24 cellular contexts compared by ENCODE assay signal in the genomic region with DNA sequence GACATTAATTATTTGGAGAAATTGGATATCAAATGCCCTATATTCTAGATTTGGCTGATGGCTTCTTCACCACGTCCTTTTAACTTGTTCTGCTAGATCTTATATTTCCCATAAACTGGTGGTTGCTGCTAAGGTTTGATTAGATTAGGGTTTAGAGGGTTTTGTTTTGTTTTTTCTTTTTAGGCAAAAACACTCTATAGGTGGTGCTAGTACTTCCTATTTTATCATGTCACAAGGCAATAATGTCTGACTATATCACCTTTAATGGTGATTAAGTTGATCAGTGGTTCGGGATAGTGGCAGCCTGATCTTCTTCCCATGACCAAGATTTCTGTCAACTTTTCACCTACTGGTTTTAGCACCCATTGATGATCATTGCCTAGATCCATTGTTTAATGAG.
DNase-seq lines count a peak whose midpoint lies in the region; ATAC-seq, FAIRE-seq and TF ChIP-seq lines count a peak whose summit lies in the region.
"Had no signal": no experiment of that assay in that cellular context is flagged by ENCODE, and none has a peak within 500 bp of the region (broad histone marks: within the 10 kb centered on the region; RNA-seq: fewer than 3 reads in every experiment).

No MANE protein-coding gene starts in this region.

- 3% methylated on average over 2 of the region's 2 CpGs for WGBS in K562 (ENCODE audit: insufficient coverage, low coverage, missing lambda C conversion rate)

- H2AFZ ChIP-seq in OCI-LY7 (ENCODE audit: low read length) (peak overlapping the region; percentile 53; the same call in 1 of the 2 replicates), K562 (ENCODE audit: low read depth, low read length) (peak overlapping the region; percentile 47; the same call in 1 of the 2 replicates)

- H3K36me3 ChIP-seq in OCI-LY7 (ENCODE audit: insufficient read depth, low read length): no peaks in the 10 kb centered on the region
- no peaks in the 10 kb centered on the region for H3K36me3 ChIP-seq in K562 (ENCODE audit: control insufficient read depth, insufficient read depth, low read length)
- H3K36me3 ChIP-seq: heart left ventricle, lower lobe of right lung had no signal

- peaks cover 36% of the 10 kb centered on the region for H3K4me1 Mint-ChIP-seq in activated T-cell treated with anti-CD3 and anti-CD28 coated beads, Interleukin-2, amount 50 U/mL, for 24 hours (ENCODE audit: low read depth)
- peaks cover 50% of the 10 kb centered on the region for H3K4me1 Mint-ChIP-seq in type B pancreatic cell (ENCODE audit: unreplicated experiment)

- no peaks in the 10 kb centered on the region for H3K9me3 Mint-ChIP-seq in activated T-cell treated with anti-CD3 and anti-CD28 coated beads, Interleukin-2, amount 50 U/mL, for 24 hours
- H3K9me3 Mint-ChIP-seq in type B pancreatic cell: no peaks in the 10 kb centered on the region
- H3K9me3 Mint-ChIP-seq: naive thymus-derived CD8-positive, alpha-beta T cell; T-helper 2 cell treated with Interferon-gamma antibody and Interleukin-4, amounts not matched to agents 5 μg/mL and 100 μg/mL, for 36 hours had no signal

- intact Hi-C loops in OCI-LY7 (cut with micrococcal nuclease; ENCODE audit: unreplicated experiment) (no loop called here), K562 (cut with micrococcal nuclease) (no loop called here)

- H3K27me3 ChIP-seq in K562 (ENCODE audit: control insufficient read depth in 2 of 2, insufficient read depth in 2 of 2, low read length in 2 of 2): no peaks in the 10 kb centered on the region
- H3K27me3 ChIP-seq: heart left ventricle had no signal

- CTCF ChIA-PET in OCI-LY7 (lab: Charles Lee; ENCODE audit: unreplicated experiment) (no interaction called here), K562 (lab: Yijun Ruan, JAX; ENCODE audit: low intra/inter-chr PET ratio) (no interaction called here)

- in situ Hi-C loops in K562 (cut with MboI): no loop called here

- H3K4me2 ChIP-seq in OCI-LY7 (ENCODE audit: low read length) (peak overlapping the region; percentile 47), K562 (ENCODE audit: insufficient read depth, low read length) (0 out of 2 replicates have a peak overlapping the region, but pooled peaks have one; percentile 19)
- H3K4me2 ChIP-seq: smooth muscle cell had no signal

- no peak for TF ChIP-seq POLR2A in K562 (conservative IDR thresholded peaks at IDR 0.05)

- peak; percentile 74 for TF ChIP-seq CTCF in OCI-LY7 (conservative IDR thresholded peaks at IDR 0.05; ENCODE audit: low read length)
- peak in 1 of 3 experiments; percentile 35; a peak in 2 of 6 replicates for TF ChIP-seq CTCF in K562 (IDR thresholded peaks at IDR 0.05 in 2 of 3, conservative IDR thresholded peaks at IDR 0.05 in 1 of 3; ENCODE audit: insufficient read depth in 2 of 3, low read depth in 1 of 3, low read length in 3 of 3)
- no peak for TF ChIP-seq CTCF in type B pancreatic cell (conservative IDR thresholded peaks at IDR 0.05)

- H3K9me2 ChIP-seq in OCI-LY7 (ENCODE audit: insufficient read depth, low read length): no peaks in the 10 kb centered on the region

- peak overlapping the region; percentile 29 for H3K4me3 ChIP-seq in OCI-LY7 (ENCODE audit: low read depth, low read length, poor library complexity, severe bottlenecking)
- H3K4me3 ChIP-seq in K562: no peak overlapping the region
- H3K4me3 ChIP-seq: heart left ventricle, lower lobe of right lung, smooth muscle cell had no signal

- peak; percentile 12 to 29; a peak in 2 of 4 replicates for TF ChIP-seq RAD21 in K562 (CRISPR knock-in tag; conservative IDR thresholded peaks at IDR 0.05 in 1 of 2, IDR thresholded peaks at IDR 0.05 in 1 of 2)

- TF ChIP-seq EP300 in K562 (IDR thresholded peaks at IDR 0.05; ENCODE audit: low read length): no peak

- FAIRE-seq in K562 (lab: Jason Lieb, UNC): no peak
- FAIRE-seq: H54, islet of Langerhans had no signal

- BruUV-seq in OCI-LY7 (replicated peaks; lab: Mats Ljungman, UMichigan): no TSS peak
- no TSS peak for BruUV-seq in K562 (replicated peaks; lab: Mats Ljungman, UMichigan)

- H4K20me1 ChIP-seq in OCI-LY7 (ENCODE audit: insufficient read depth, low read length) (no peaks in the 10 kb centered on the region), K562 (replicated peaks; ENCODE audit: control insufficient read depth, insufficient read depth, low read length) (no peaks in the 10 kb centered on the region)

- H3K27ac Mint-ChIP-seq in activated T-cell treated with anti-CD3 and anti-CD28 coated beads, Interleukin-2, amount 50 U/mL, for 24 hours: peak overlapping the region; percentile 61
- H3K27ac Mint-ChIP-seq in type B pancreatic cell: peak overlapping the region; percentile 38
- H3K27ac Mint-ChIP-seq: activated CD8-positive, alpha-beta memory T cell treated with anti-CD3 and anti-CD28 coated beads, Interleukin-2, amount 10 ng/mL, durations not matched to agents 7 days and 5 days; T-helper 2 cell treated with Interferon-gamma antibody and Interleukin-4, amounts not matched to agents 5 μg/mL and 100 μg/mL, for 36 hours had no signal

- H3K79me2 ChIP-seq in OCI-LY7 (ENCODE audit: insufficient read depth, low read depth, low read length): peaks cover 7% of the 10 kb centered on the region; the same call in 1 of the 2 replicates
- H3K79me2 ChIP-seq in K562 (ENCODE audit: control insufficient read depth, insufficient read depth, low read length): no peaks in the 10 kb centered on the region

- peak; percentile 39; the same call in 1 of the 3 replicates for ATAC-seq in K562
- ATAC-seq: activated CD8-positive, alpha-beta memory T cell treated with anti-CD3 and anti-CD28 coated beads, Interleukin-2, amount 10 ng/mL, durations not matched to agents 7 days and 5 days; heart left ventricle; lower lobe of right lung had no signal

- DNase-seq in activated T-cell treated with anti-CD3 and anti-CD28 coated beads, Interleukin-2, amount 50 U/mL, for 24 hours: no peak
- no peak for DNase-seq in activated T-cell treated with anti-CD3 and anti-CD28 coated beads, Interleukin-2, amount 50 U/mL, for 48 hours
- DNase-seq in OCI-LY7 (ENCODE audit: low spot score) (no peak), K562 (ENCODE audit: extremely low read depth in 1 of 4, low spot score in 3 of 4) (no peak), type B pancreatic cell (ENCODE audit: extremely low spot score, unreplicated experiment) (no peak), SK-N-DZ (ENCODE audit: low spot score) (no peak), COLO829 (ENCODE audit: low spot score) (no peak)
- DNase-seq in NK-92 treated with Interleukin-12 subunit alpha and Interleukin-12 subunit beta, amount 100 ng/mL, for 24 hours (lab: John Stamatoyannopoulos, UW): no peak
- DNase-seq: 8988T; activated CD4-positive, alpha-beta T cell treated with anti-CD3 and anti-CD28 coated beads for 1 hour; activated CD8-positive, alpha-beta memory T cell treated with anti-CD3 and anti-CD28 coated beads, Interleukin-2, amount 10 ng/mL, durations not matched to agents 7 days and 5 days; activated effector memory CD4-positive, alpha-beta T cell treated with anti-CD3 and anti-CD28 coated beads, Interleukin-2, amount 50 U/mL, for 16 hours; aorta; cerebellar nuclear complex; heart left ventricle; lower lobe of right lung; naive thymus-derived CD8-positive, alpha-beta T cell; NCI-H187 treated with DMSO at 0.1 percent for 48 hours; posterior cingulate gyrus; stimulated activated CD4-positive, alpha-beta T cell treated with anti-CD3 and anti-CD28 coated beads, Interleukin-4, amount 100 ng/mL, for 4 hours had no signal

- H3K9me1 ChIP-seq in K562 (ENCODE audit: control insufficient read depth, insufficient read depth, low read length): no peaks in the 10 kb centered on the region

- POLR2A ChIA-PET in OCI-LY7 (lab: Charles Lee) (interaction anchor here (0.6 to 2.8 kb wide), 9 partner anchors 10 to 524 kb away, joined by 3 to 20 read pairs (median 4); no protein-coding TSS in a partner anchor), K562 (lab: Yijun Ruan, JAX) (no interaction called here)

- H3K36me3 Mint-ChIP-seq in activated T-cell treated with anti-CD3 and anti-CD28 coated beads, Interleukin-2, amount 50 U/mL, for 24 hours (ENCODE audit: low read depth): no peaks in the 10 kb centered on the region
- no peaks in the 10 kb centered on the region for H3K36me3 Mint-ChIP-seq in type B pancreatic cell
- H3K36me3 Mint-ChIP-seq: naive thymus-derived CD8-positive, alpha-beta T cell had no signal

- no peak overlapping the region for H3K9ac ChIP-seq in K562 (ENCODE audit: insufficient read depth in 1 of 2, low read depth in 2 of 2, low read length in 2 of 2)

- no peaks in the 10 kb centered on the region for H3K27me3 Mint-ChIP-seq in activated T-cell treated with anti-CD3 and anti-CD28 coated beads, Interleukin-2, amount 50 U/mL, for 24 hours
- no peaks in the 10 kb centered on the region for H3K27me3 Mint-ChIP-seq in type B pancreatic cell
- H3K27me3 Mint-ChIP-seq: activated CD8-positive, alpha-beta memory T cell treated with anti-CD3 and anti-CD28 coated beads, Interleukin-2, amount 10 ng/mL, durations not matched to agents 7 days and 5 days; naive thymus-derived CD8-positive, alpha-beta T cell had no signal

- H3K27ac ChIP-seq in OCI-LY7 (ENCODE audit: low read depth, low read length, poor library complexity, severe bottlenecking): peak overlapping the region; percentile 92
- H3K27ac ChIP-seq in K562 (ENCODE audit: extremely low read depth, low read depth, low read length): no peak overlapping the region; the same call in 2 of the 3 replicates
- H3K27ac ChIP-seq: heart left ventricle, lower lobe of right lung had no signal

- H3K4me1 ChIP-seq in OCI-LY7 (ENCODE audit: insufficient read depth, low read length, poor library complexity, severe bottlenecking) (peaks cover 97% of the 10 kb centered on the region), K562 (replicated peaks in 1 of 2; ENCODE audit: control insufficient read depth in 2 of 2, insufficient read depth in 2 of 2, low read length in 2 of 2) (peaks cover 0 to 20% of the 10 kb centered on the region in 2 experiments; a peak in 3 of 5 replicates)

- H3K4me3 Mint-ChIP-seq in activated T-cell treated with anti-CD3 and anti-CD28 coated beads, Interleukin-2, amount 50 U/mL, for 24 hours: no peak overlapping the region
- H3K4me3 Mint-ChIP-seq in type B pancreatic cell: no peak overlapping the region
- H3K4me3 Mint-ChIP-seq: activated CD8-positive, alpha-beta memory T cell treated with anti-CD3 and anti-CD28 coated beads, Interleukin-2, amount 10 ng/mL, durations not matched to agents 7 days and 5 days; T-helper 2 cell treated with Interferon-gamma antibody and Interleukin-4, amounts not matched to agents 5 μg/mL and 100 μg/mL, for 36 hours had no signal

- H3K9me3 ChIP-seq in OCI-LY7 (ENCODE audit: low read length): no peaks in the 10 kb centered on the region
- H3K9me3 ChIP-seq in K562 (replicated peaks; ENCODE audit: control insufficient read depth, insufficient read depth, low read depth, low read length): no peaks in the 10 kb centered on the region
- H3K9me3 ChIP-seq: heart left ventricle, lower lobe of right lung had no signal
